1 cellular context compared by ENCODE assay signal in genomic region chr6:42166444-42167141, GRCh38.
A peak's percentile ranks its signal among the peaks of the same experiment; 100 is the strongest.
TF ChIP-seq lines count a peak whose summit lies in the region.

No MANE protein-coding gene starts in this region.

TF ChIP-seq in HepG2, 621 proteins besides CTCF, POLR2A, EP300 and RAD21 (continued from another document and continues in another):
- TF ChIP-seq ATF1 (CRISPR knock-in tag; IDR thresholded peaks at IDR 0.05) (no peak), ZBTB7B (CRISPR knock-in tag; IDR thresholded peaks at IDR 0.05) (peak; percentile 24; the same call in 1 of the 2 replicates), ZNF772 (CRISPR knock-in tag; IDR thresholded peaks at IDR 0.05) (peak; percentile 73; the same call in 1 of the 2 replicates), AHDC1 (CRISPR knock-in tag; IDR thresholded peaks at IDR 0.05; ENCODE audit: borderline replicate concordance) (no peak), SALL1 (CRISPR knock-in tag; IDR thresholded peaks at IDR 0.05) (peak; percentile 58; the same call in 1 of the 2 replicates), XBP1 (CRISPR knock-in tag; IDR thresholded peaks at IDR 0.05) (no peak), ZFX (CRISPR knock-in tag; IDR thresholded peaks at IDR 0.05; ENCODE audit: low read depth) (peak; percentile 55; the same call in 1 of the 2 replicates), ATF2 (CRISPR knock-in tag; IDR thresholded peaks at IDR 0.05) (0 out of 2 replicates have a peak, but pooled peaks have one; percentile 22), TEAD2 (CRISPR knock-in tag; IDR thresholded peaks at IDR 0.05) (no peak), NFRKB (IDR thresholded peaks at IDR 0.05) (no peak), HDAC1 (CRISPR knock-in tag; IDR thresholded peaks at IDR 0.05) (no peak), GABPA (IDR thresholded peaks at IDR 0.05; ENCODE audit: low read depth, low read length) (no peak), GABPA (CRISPR knock-in tag; IDR thresholded peaks at IDR 0.05; ENCODE audit: low read depth) (0 out of 2 replicates have a peak, but pooled peaks have one; percentile 27), ZNF574 (CRISPR knock-in tag; IDR thresholded peaks at IDR 0.05) (0 out of 2 replicates have a peak, but pooled peaks have one; percentile 30), ZNF770 (CRISPR knock-in tag; IDR thresholded peaks at IDR 0.05) (0 out of 2 replicates have a peak, but pooled peaks have one; percentile 18), ZNF891 (CRISPR knock-in tag; IDR thresholded peaks at IDR 0.05) (peak; percentile 77), PHF5A (CRISPR knock-in tag; IDR thresholded peaks at IDR 0.05; ENCODE audit: low read depth, unreplicated experiment) (no peak), MEIS2 (CRISPR knock-in tag; IDR thresholded peaks at IDR 0.05) (no peak), PHB2 (IDR thresholded peaks at IDR 0.05; ENCODE audit: partially characterized antibody) (no peak), ELF4 (CRISPR knock-in tag; IDR thresholded peaks at IDR 0.05; ENCODE audit: borderline replicate concordance) (0 out of 2 replicates have a peak, but pooled peaks have one; percentile 58), NFIB (CRISPR knock-in tag; IDR thresholded peaks at IDR 0.05; ENCODE audit: borderline replicate concordance) (no peak), ZNF160 (CRISPR knock-in tag; IDR thresholded peaks at IDR 0.05) (no peak), MIXL1 (CRISPR knock-in tag; IDR thresholded peaks at IDR 0.05) (peak; percentile 14; the same call in 1 of the 2 replicates), ZNF776 (CRISPR knock-in tag; IDR thresholded peaks at IDR 0.05) (0 out of 2 replicates have a peak, but pooled peaks have one; percentile 29), ZNF501 (CRISPR knock-in tag; IDR thresholded peaks at IDR 0.05) (peak; percentile 86), PCBP2 (optimal IDR thresholded peaks at IDR 0.05; ENCODE audit: low read depth, low read length, poor library complexity, severe bottlenecking) (no peak), ZBTB49 (CRISPR knock-in tag; IDR thresholded peaks at IDR 0.05; ENCODE audit: borderline replicate concordance) (0 out of 2 replicates have a peak, but pooled peaks have one; percentile 30), SMARCC2 (IDR thresholded peaks at IDR 0.05) (no peak), ARID3A (IDR thresholded peaks at IDR 0.05; ENCODE audit: low read depth, low read length) (no peak), PCBP1 (IDR thresholded peaks at IDR 0.05; ENCODE audit: borderline replicate concordance, low read depth, low read length) (no peak), MLLT10 (CRISPR knock-in tag; IDR thresholded peaks at IDR 0.05) (no peak), ZNF296 (CRISPR knock-in tag; conservative IDR thresholded peaks at IDR 0.05) (0 out of 2 replicates have a peak, but pooled peaks have one; percentile 29), XRCC5 (optimal IDR thresholded peaks at IDR 0.05; ENCODE audit: low read length) (peak; percentile 56), PRDM4 (CRISPR knock-in tag; IDR thresholded peaks at IDR 0.05; ENCODE audit: borderline replicate concordance) (no peak), PITX1 (CRISPR knock-in tag; IDR thresholded peaks at IDR 0.05) (peak; percentile 39; the same call in 1 of the 2 replicates), ZSCAN21 (CRISPR knock-in tag; IDR thresholded peaks at IDR 0.05; ENCODE audit: borderline replicate concordance) (no peak), RXRA (CRISPR knock-in tag; IDR thresholded peaks at IDR 0.05) (0 out of 2 replicates have a peak, but pooled peaks have one; percentile 38), HBP1 (CRISPR knock-in tag; IDR thresholded peaks at IDR 0.05; ENCODE audit: low read depth) (0 out of 2 replicates have a peak, but pooled peaks have one; percentile 39)
